Comparison of ENCODE assay signal across 12 cellular contexts in genomic region chr6:159848552-159848951, GRCh38. TPM values are rescaled to one million over a fixed set of nuclear protein-coding genes. Genes with fewer than 3 reads are reported as not detected.
"Had no signal": no experiment of that assay in that cellular context is flagged by ENCODE, and none has a peak within 500 bp of the region (broad histone marks: within the 10 kb centered on the region; RNA-seq: fewer than 3 reads in every experiment).

No MANE protein-coding gene starts in this region.

RNA-seq across cellular contexts. Expression of gene MAS1, which starts 42.2 kb away (rescaled TPM):
- total RNA-seq: PC-3, PC-9, Peyer's patch, Right ventricle myocardium inferior, Right ventricle myocardium superior, RPMI7951, SJSA1, SK-MEL-5, T-cell had no signal
- polyA plus RNA-seq: SK-N-SH had no signal

RNA-seq across cellular contexts. Expression of gene PNLDC1, which starts 48.5 kb away (rescaled TPM):
- total RNA-seq: OCI-LY7, PC-3, Peyer's patch, Right ventricle myocardium superior, RPMI7951, SJCRH30, SJSA1 had no signal
- polyA plus RNA-seq: SK-N-SH had no signal
